12 cellular contexts compared by ENCODE assay signal in genomic region chr6:70241031-70241430, GRCh38.
"Had no signal": no experiment of that assay in that cellular context is flagged by ENCODE, and none has a peak within 500 bp of the region (broad histone marks: within the 10 kb centered on the region; RNA-seq: fewer than 3 reads in every experiment).

No MANE protein-coding gene starts in this region.

- ATAC-seq: activated CD8-positive, alpha-beta T cell treated with anti-CD3 and anti-CD28 coated beads, Interleukin-2, amount 10 ng/mL, durations not matched to agents 7 days and 5 days; natural killer cell had no signal

- H3K36me3 ChIP-seq: esophagus muscularis mucosa, WERI-Rb-1 had no signal

- H3K4me3 ChIP-seq: esophagus muscularis mucosa, lung had no signal

- H3K9me3 ChIP-seq: esophagus muscularis mucosa had no signal

- DNase-seq: activated CD4-positive, alpha-beta T cell treated with anti-CD3 and anti-CD28 coated beads for 4 hours; activated CD8-positive, alpha-beta T cell treated with anti-CD3 and anti-CD28 coated beads, Interleukin-2, amount 10 ng/mL, durations not matched to agents 7 days and 5 days; activated naive CD4-positive, alpha-beta T cell; glutamatergic neuron; immature natural killer cell; natural killer cell; stimulated activated CD4-positive, alpha-beta T cell treated with anti-CD3 and anti-CD28 coated beads, Interleukin-12 subunit alpha, Interleukin-12 subunit beta, amount 100 ng/mL, for 4 hours; stimulated activated naive CD4-positive, alpha-beta T cell; substantia nigra; WERI-Rb-1 had no signal

- H3K27ac ChIP-seq: esophagus muscularis mucosa, WERI-Rb-1 had no signal
